ENCODE assay signal across 8 cellular contexts in the genomic region with DNA sequence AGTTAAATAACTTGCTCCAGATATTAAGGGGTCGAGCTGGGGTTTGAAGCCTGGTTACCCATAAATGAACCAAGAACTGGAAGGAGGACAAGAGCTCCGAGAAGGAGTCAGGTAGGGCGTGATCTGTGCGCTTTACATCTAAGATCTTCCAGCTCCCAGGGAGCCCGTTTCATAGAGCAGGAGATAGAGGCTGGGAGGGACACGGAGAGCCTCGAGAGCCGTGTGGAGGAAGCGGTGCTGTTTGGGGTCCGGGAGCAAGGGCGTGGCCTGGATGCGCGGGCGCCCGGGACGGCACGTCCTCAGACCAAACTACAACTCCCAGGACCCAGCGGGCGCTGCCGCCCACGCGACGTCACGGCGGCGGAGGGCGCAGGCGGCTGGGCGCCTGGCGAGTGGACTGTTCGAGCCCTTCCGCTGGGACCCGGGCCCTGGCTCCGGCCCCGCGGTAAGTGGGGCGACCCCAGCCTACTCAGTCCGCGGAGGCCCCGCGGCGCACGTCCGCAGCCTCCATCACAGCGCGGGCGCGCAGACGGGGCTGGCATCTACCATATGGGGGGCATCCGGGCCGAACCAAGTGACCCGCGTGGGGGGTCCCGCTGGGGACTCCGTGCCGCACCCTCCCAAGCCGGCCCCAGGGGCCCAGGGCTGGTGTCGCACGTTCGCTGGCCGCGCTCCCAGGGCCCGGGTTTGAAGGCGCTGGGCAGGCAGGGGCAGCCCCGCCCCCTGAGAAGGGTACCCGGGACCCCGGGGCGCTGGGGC.
DNase-seq lines count a peak whose midpoint lies in the region; ATAC-seq and TF ChIP-seq lines count a peak whose summit lies in the region.

Gene BCKDK, plus strand, starts transcription at position 352 of the 759 bp plus-strand sequence. CDS start 838 bp downstream, outside the sequence.

- ATAC-seq in GM19455 (IDR thresholded peaks at IDR 0.05; ENCODE audit: unreplicated experiment) = peak; percentile 78

- H3K4me1 ChIP-seq in mucosa of rectum (ENCODE audit: control insufficient read depth in 2 of 2, insufficient read depth in 2 of 2, low read length in 2 of 2) = peaks cover 12 to 14% of the 10 kb centered on the region in 2 donors

- no peak for TF ChIP-seq CTCF in HL-60 (IDR thresholded peaks at IDR 0.05; ENCODE audit: insufficient read depth, low read length)

- no peaks in the 10 kb centered on the region for H3K27me3 ChIP-seq in HL-60 (ENCODE audit: insufficient read depth, poor library complexity, severe bottlenecking)
- H3K27me3 ChIP-seq in mucosa of rectum (ENCODE audit: control insufficient read depth in 2 of 2, insufficient read depth in 2 of 2, low read length in 2 of 2) = no peaks in the 10 kb centered on the region

- TF ChIP-seq POLR2A in erythroblast (IDR thresholded peaks at IDR 0.05; ENCODE audit: low read length) = peak; percentile 64

- H3K9ac ChIP-seq in mucosa of rectum (ENCODE audit: low read depth in 1 of 2, low read length in 2 of 2) = peak within 1 kb of the TSS; percentile 83 to 92

- DNase-seq in COLO829 (ENCODE audit: low spot score) = peak; percentile 72
- peak; percentile 73 to 83 for DNase-seq in HL-60 (ENCODE audit: low read depth in 1 of 2, low spot score in 1 of 2)
- DNase-seq in OCI-M1 (lab: John Stamatoyannopoulos, UW) = peak; percentile 86
- DNase-seq in activated T-cell treated with anti-CD3 and anti-CD28 coated beads, Interleukin-2, amount 50 U/mL, for 1 hour = peak; percentile 70
- DNase-seq in erythroblast (lab: John Stamatoyannopoulos, UW) = peak; percentile 75 to 80
- DNase-seq in stimulated activated CD8-positive, alpha-beta memory T cell treated with anti-CD3 and anti-CD28 coated beads, Interleukin-7, amount 100 ng/mL, for 4 hours (ENCODE audit: low read depth in 2 of 2) = peak; percentile 16 to 61

- H3K36me3 ChIP-seq in mucosa of rectum (ENCODE audit: control insufficient read depth in 2 of 2, insufficient read depth in 2 of 2, low read length in 2 of 2) = peaks cover 23 to 30% of the 10 kb centered on the region in 2 donors

- H3K27ac ChIP-seq in HL-60 (replicated peaks) = peak within 1 kb of the TSS; percentile 72
- peak within 1 kb of the TSS; percentile 75 to 76 for H3K27ac ChIP-seq in mucosa of rectum (ENCODE audit: low read depth in 2 of 2, low read length in 2 of 2)

- H3K9me3 ChIP-seq in mucosa of rectum (ENCODE audit: control insufficient read depth in 2 of 2, low read length in 2 of 2) = no peaks in the 10 kb centered on the region

- H3K4me3 ChIP-seq in HL-60 (replicated peaks; ENCODE audit: insufficient read depth, low read length) (peak within 1 kb of the TSS; percentile 97), mucosa of rectum (ENCODE audit: low read length in 2 of 2) (peak within 1 kb of the TSS; percentile 74 to 85)

Comparison
In these comparisons a context has a peak if more than half of its experiments do, and no peak if none do; other contexts are left out.
1. Peak in every context shown above with its lines: DNase-seq, ATAC-seq, H3K4me3 ChIP-seq and H3K27ac ChIP-seq.